12 cellular contexts compared by ENCODE assay signal in genomic region chr9:133656211-133657119, GRCh38. TPM values are rescaled to one million over a fixed set of nuclear protein-coding genes. Genes with fewer than 3 reads are reported as not detected.
DNase-seq lines count a peak whose midpoint lies in the region; ATAC-seq, FAIRE-seq and TF ChIP-seq lines count a peak whose summit lies in the region.
"Had no signal": no experiment of that assay in that cellular context is flagged by ENCODE, and none has a peak within 500 bp of the region (broad histone marks: within the 10 kb centered on the region; RNA-seq: fewer than 3 reads in every experiment).

No MANE protein-coding gene starts in this region.

- FAIRE-seq in HepG2 (lab: Jason Lieb, UNC): no peak

- H2AFZ ChIP-seq in HepG2 (ENCODE audit: low read length): no peak overlapping the region

- no peak for TF ChIP-seq EP300 in HepG2 (IDR thresholded peaks at IDR 0.05; ENCODE audit: low read depth in 2 of 2, low read length in 2 of 2)
- TF ChIP-seq EP300 in HepG2 (CRISPR knock-in tag; IDR thresholded peaks at IDR 0.05; ENCODE audit: borderline replicate concordance): no peak

- H3K4me1 Mint-ChIP-seq in activated CD4-positive, alpha-beta T cell treated with anti-CD3 and anti-CD28 coated beads for 36 hours: peaks cover 33% of the 10 kb centered on the region

- DNase-seq in HepG2 (ENCODE audit: low spot score): no peak
- DNase-seq in right lobe of liver: no peak
- DNase-seq in activated CD4-positive, alpha-beta T cell treated with anti-CD3 and anti-CD28 coated beads for 36 hours: peak; percentile 62
- DNase-seq in activated naive CD4-positive, alpha-beta T cell treated with anti-CD3 and anti-CD28 coated beads, Interleukin-2, amount 50 U/mL, for 72 hours (ENCODE audit: low spot score in 2 of 2): peak in 1 of 2 donors; percentile 19
- no peak for DNase-seq in germinal center (ENCODE audit: low spot score)

- no peaks in the 10 kb centered on the region for H3K79me2 ChIP-seq in HepG2 (ENCODE audit: insufficient read depth, low read length)

- BruUV-seq in HepG2 (replicated peaks; lab: Mats Ljungman, UMichigan): no TSS peak

- TF ChIP-seq CTCF in HepG2 (CRISPR knock-in tag; IDR thresholded peaks at IDR 0.05): peak; percentile 42
- TF ChIP-seq CTCF in right lobe of liver (IDR thresholded peaks at IDR 0.05): no peak

- intact Hi-C loops in HepG2 (cut with micrococcal nuclease; ENCODE audit: unreplicated experiment) (no loop called here), right lobe of liver (cut with DNase I) (no loop called here)
- intact Hi-C loops in activated CD4-positive, alpha-beta T cell treated with anti-CD3 and anti-CD28 coated beads for 36 hours (cut with DNase I, micrococcal nuclease): loop anchor here (1.0 to 10.0 kb wide), 3 partner anchors 46 to 70 kb away; no protein-coding TSS in a partner anchor

- CTCF ChIA-PET in HepG2 (lab: Yijun Ruan, JAX; ENCODE audit: low intra/inter-chr PET ratio, low total read pairs): no interaction called here
- CTCF ChIA-PET in activated CD4-positive, alpha-beta T cell treated with anti-CD3 and anti-CD28 coated beads for 36 hours (lab: Charles Lee): interaction anchor here (1.1 kb wide), 1 partner anchor 27 kb away, joined by 4 read pairs; no protein-coding TSS in a partner anchor

- no peaks in the 10 kb centered on the region for H4K20me1 ChIP-seq in HepG2 (ENCODE audit: insufficient read depth, low read length)

- POLR2A ChIA-PET in HepG2 (lab: Yijun Ruan, JAX): no interaction called here
- POLR2A ChIA-PET in activated CD4-positive, alpha-beta T cell treated with anti-CD3 and anti-CD28 coated beads for 36 hours (lab: Charles Lee): no interaction called here

- no peak overlapping the region for H3K4me3 Mint-ChIP-seq in activated CD4-positive, alpha-beta T cell treated with anti-CD3 and anti-CD28 coated beads for 36 hours
- H3K4me3 Mint-ChIP-seq: WTC11 had no signal

- no peaks in the 10 kb centered on the region for H3K36me3 ChIP-seq in HepG2 (replicated peaks in 1 of 2; ENCODE audit: control insufficient read depth in 1 of 2, insufficient read depth in 2 of 2, low read length in 2 of 2)
- H3K36me3 ChIP-seq in right lobe of liver: no peaks in the 10 kb centered on the region
- no peaks in the 10 kb centered on the region for H3K36me3 ChIP-seq in thymus (ENCODE audit: control insufficient read depth, insufficient read depth)

- ATAC-seq in HepG2: no peak
- no peak for ATAC-seq in right lobe of liver
- ATAC-seq in activated CD4-positive, alpha-beta T cell treated with anti-CD3 and anti-CD28 coated beads for 36 hours: peak; percentile 53
- peak; percentile 21 to 45 for ATAC-seq in activated naive CD4-positive, alpha-beta T cell treated with anti-CD3 and anti-CD28 coated beads, Interleukin-2, amount 50 U/mL, for 72 hours
- ATAC-seq in HG03571 (IDR thresholded peaks at IDR 0.05; ENCODE audit: unreplicated experiment): no peak
- no peak for ATAC-seq in HG02588 (IDR thresholded peaks at IDR 0.05; ENCODE audit: unreplicated experiment)
- ATAC-seq: sciatic nerve, WTC11 had no signal

- no peaks in the 10 kb centered on the region for H3K9me3 ChIP-seq in HepG2 (ENCODE audit: low read length)
- H3K9me3 ChIP-seq in right lobe of liver: no peaks in the 10 kb centered on the region
- H3K9me3 ChIP-seq in thymus (ENCODE audit: control insufficient read depth): peaks cover 1% of the 10 kb centered on the region

- no peak overlapping the region for H3K9ac ChIP-seq in HepG2 (ENCODE audit: insufficient read depth, low read depth, low read length)

- no peaks in the 10 kb centered on the region for H3K36me3 Mint-ChIP-seq in activated CD4-positive, alpha-beta T cell treated with anti-CD3 and anti-CD28 coated beads for 36 hours (ENCODE audit: low read depth)
- H3K36me3 Mint-ChIP-seq in activated naive CD4-positive, alpha-beta T cell treated with anti-CD3 and anti-CD28 coated beads, Interleukin-2, amount 50 U/mL, for 72 hours: no peaks in the 10 kb centered on the region
- H3K36me3 Mint-ChIP-seq: WTC11 had no signal

- no peak for TF ChIP-seq RAD21 in HepG2 (CRISPR knock-in tag; IDR thresholded peaks at IDR 0.05)

- no peaks in the 10 kb centered on the region for H3K9me3 Mint-ChIP-seq in activated CD4-positive, alpha-beta T cell treated with anti-CD3 and anti-CD28 coated beads for 36 hours (ENCODE audit: low read depth)
- no peaks in the 10 kb centered on the region for H3K9me3 Mint-ChIP-seq in activated naive CD4-positive, alpha-beta T cell treated with anti-CD3 and anti-CD28 coated beads, Interleukin-2, amount 50 U/mL, for 72 hours
- H3K9me3 Mint-ChIP-seq: nephron, WTC11 had no signal

- no peak overlapping the region for H3K27ac ChIP-seq in HepG2 (ENCODE audit: extremely low read length, insufficient read depth, low read length)
- no peak overlapping the region for H3K27ac ChIP-seq in right lobe of liver
- peak overlapping the region; percentile 71 for H3K27ac ChIP-seq in thymus (ENCODE audit: low read depth)

- peaks cover 1 to 18% of the 10 kb centered on the region in 2 experiments; a peak in 2 of 5 replicates for H3K27me3 ChIP-seq in HepG2 (ENCODE audit: control insufficient read depth in 1 of 2, insufficient read depth in 2 of 2, low read length in 2 of 2)
- H3K27me3 ChIP-seq in right lobe of liver: no peaks in the 10 kb centered on the region
- peaks cover 37% of the 10 kb centered on the region for H3K27me3 ChIP-seq in thymus (ENCODE audit: control insufficient read depth, insufficient read depth)

- in situ Hi-C loops in HepG2 (cut with HindIII; ENCODE audit: extremely low pct_ligation_motif_present, low pct_unique_long_range_greater_than_20kb): no loop called here

- peaks cover 44% of the 10 kb centered on the region for H3K4me1 ChIP-seq in HepG2 (ENCODE audit: insufficient read depth, low read length)
- peaks cover 0 to 34% (median 16%) of the 10 kb centered on the region in 4 donors for H3K4me1 ChIP-seq in right lobe of liver
- peaks cover 5% of the 10 kb centered on the region for H3K4me1 ChIP-seq in thymus (ENCODE audit: control insufficient read depth, insufficient read depth, low read length)

- WGBS in HepG2 (ENCODE audit: low lambda C conversion rate): 69% methylated on average over 19 of the region's 36 CpGs
- WGBS in right lobe of liver (ENCODE audit: insufficient coverage, low coverage, low lambda C conversion rate, missing lambda C conversion rate): 47% methylated on average over 17 of the region's 36 CpGs
- 70% methylated on average over 36 of the region's 36 CpGs for WGBS in thymus

- 0 out of 4 replicates have a peak, but pooled peaks of 1 of the 2 experiments have one; percentile 18 for TF ChIP-seq POLR2A in HepG2 (IDR thresholded peaks at IDR 0.05; ENCODE audit: insufficient read depth in 1 of 2, low read depth in 2 of 2, low read length in 2 of 2)
- TF ChIP-seq POLR2A in right lobe of liver (IDR thresholded peaks at IDR 0.05): no peak

- H3K4me3 ChIP-seq in HepG2 (replicated peaks in 1 of 3; ENCODE audit: insufficient read depth in 1 of 3, low read depth in 2 of 3, low read length in 3 of 3) (no peak overlapping the region), right lobe of liver (no peak overlapping the region), thymus (ENCODE audit: low read length) (no peak overlapping the region)

- H3K27ac Mint-ChIP-seq in activated CD4-positive, alpha-beta T cell treated with anti-CD3 and anti-CD28 coated beads for 36 hours: no peak overlapping the region
- peak overlapping the region in 1 of 2 donors; percentile 22 for H3K27ac Mint-ChIP-seq in activated naive CD4-positive, alpha-beta T cell treated with anti-CD3 and anti-CD28 coated beads, Interleukin-2, amount 50 U/mL, for 72 hours
- H3K27ac Mint-ChIP-seq: nephron, WTC11 had no signal

- no peak overlapping the region for H3K4me2 ChIP-seq in HepG2 (ENCODE audit: low read depth, low read length)

- peaks cover 9% of the 10 kb centered on the region for H3K27me3 Mint-ChIP-seq in activated CD4-positive, alpha-beta T cell treated with anti-CD3 and anti-CD28 coated beads for 36 hours

RNA-seq across cellular contexts. Expression of gene DBH, which starts 20.3 kb away (rescaled TPM):
- total RNA-seq in HepG2 (2016; rRNA removed; fragmentation: Illumina TruSeq; extraction: Trizol) (not detected in 2 replicates), right lobe of liver (10 to 100 TPM in 1 of 6 experiments, 1 to 10 TPM in 5; 1.2 to 12.9 (median 5.7) TPM)
- not detected in 2 replicates for total RNA-seq in HepG2 (2016; cell fraction: cytosol; rRNA removed; fragmentation: Illumina TruSeq; extraction: Trizol; ENCODE audit: low read depth)
- not detected in 2 replicates for total RNA-seq in HepG2 (2016; cell fraction: insoluble cytoplasmic fraction; rRNA removed; fragmentation: Illumina TruSeq; extraction: Trizol)
- not detected in 2 replicates for total RNA-seq in HepG2 (2016; cell fraction: membrane; rRNA removed; fragmentation: Illumina TruSeq; extraction: Trizol)
- not detected in 2 replicates for total RNA-seq in HepG2 (2016; cell fraction: nucleus; rRNA removed; fragmentation: Illumina TruSeq; extraction: Trizol)
- polyA plus RNA-seq in HepG2 (2011; rRNA removed) (not detected in 2 replicates), thymus (0.25 TPM)
- not detected in 2 replicates for polyA plus RNA-seq in HepG2 (2011; cell fraction: cytosol; rRNA removed)
- polyA plus RNA-seq in HepG2 (2011; cell fraction: nucleus; rRNA removed): not detected in 2 replicates
- polyA plus RNA-seq in HepG2 (2012): 1.5 and 1.6 TPM in 2 replicates
- not detected in 2 replicates for polyA plus RNA-seq in HepG2 (2016; cell fraction: cytosol; fragmentation: Illumina TruSeq; extraction: Trizol; ENCODE audit: low read depth)
- not detected in 2 replicates for polyA plus RNA-seq in HepG2 (2016; cell fraction: insoluble cytoplasmic fraction; fragmentation: Illumina TruSeq; extraction: Trizol; ENCODE audit: low read depth)
- not detected in 2 replicates for polyA plus RNA-seq in HepG2 (2016; cell fraction: membrane; fragmentation: Illumina TruSeq; extraction: Trizol; ENCODE audit: low read depth)
- not detected in 2 replicates for polyA plus RNA-seq in HepG2 (2016; cell fraction: nucleus; fragmentation: Illumina TruSeq; extraction: Trizol; ENCODE audit: insufficient read depth, low read depth)
- polyA minus RNA-seq in HepG2 (2011; rRNA and poly(A)+ RNA removed; ENCODE audit: low replicate concordance): not detected in 2 replicates
- not detected in 2 replicates for polyA minus RNA-seq in HepG2 (2011; cell fraction: cytosol; rRNA and poly(A)+ RNA removed)
- not detected in 2 replicates for polyA minus RNA-seq in HepG2 (2011; cell fraction: nucleus; rRNA and poly(A)+ RNA removed)
- total RNA-seq in activated CD4-positive, alpha-beta T cell treated with anti-CD3 and anti-CD28 coated beads for 36 hours: not detected
- total RNA-seq in activated naive CD4-positive, alpha-beta T cell treated with anti-CD3 and anti-CD28 coated beads, Interleukin-2, amount 50 U/mL, for 72 hours: not detected
- total RNA-seq: kidney epithelial cell had no signal

RNA-seq across cellular contexts. Expression of gene FAM163B, which starts 47.3 kb away (rescaled TPM):
- total RNA-seq in HepG2 (2016; rRNA removed; fragmentation: Illumina TruSeq; extraction: Trizol): not detected in 2 replicates
- not detected in 2 replicates for total RNA-seq in HepG2 (2016; cell fraction: cytosol; rRNA removed; fragmentation: Illumina TruSeq; extraction: Trizol; ENCODE audit: low read depth)
- total RNA-seq in HepG2 (2016; cell fraction: insoluble cytoplasmic fraction; rRNA removed; fragmentation: Illumina TruSeq; extraction: Trizol): not detected in 2 replicates
- not detected in 2 replicates for total RNA-seq in HepG2 (2016; cell fraction: membrane; rRNA removed; fragmentation: Illumina TruSeq; extraction: Trizol)
- not detected in 2 replicates for total RNA-seq in HepG2 (2016; cell fraction: nucleus; rRNA removed; fragmentation: Illumina TruSeq; extraction: Trizol)
- not detected in 2 replicates for polyA plus RNA-seq in HepG2 (2011; rRNA removed)
- not detected in 2 replicates for polyA plus RNA-seq in HepG2 (2011; cell fraction: cytosol; rRNA removed)
- polyA plus RNA-seq in HepG2 (2011; cell fraction: nucleus; rRNA removed): not detected in 2 replicates
- polyA plus RNA-seq in HepG2 (2012): not detected in 2 replicates
- polyA plus RNA-seq in HepG2 (2016; cell fraction: cytosol; fragmentation: Illumina TruSeq; extraction: Trizol; ENCODE audit: low read depth): not detected in 2 replicates
- not detected in 2 replicates for polyA plus RNA-seq in HepG2 (2016; cell fraction: insoluble cytoplasmic fraction; fragmentation: Illumina TruSeq; extraction: Trizol; ENCODE audit: low read depth)
- polyA plus RNA-seq in HepG2 (2016; cell fraction: membrane; fragmentation: Illumina TruSeq; extraction: Trizol; ENCODE audit: low read depth): not detected in 2 replicates
- polyA plus RNA-seq in HepG2 (2016; cell fraction: nucleus; fragmentation: Illumina TruSeq; extraction: Trizol; ENCODE audit: insufficient read depth, low read depth): not detected in 2 replicates
- not detected in 2 replicates for polyA minus RNA-seq in HepG2 (2011; rRNA and poly(A)+ RNA removed; ENCODE audit: low replicate concordance)
- polyA minus RNA-seq in HepG2 (2011; cell fraction: cytosol; rRNA and poly(A)+ RNA removed): not detected in 2 replicates
- not detected in 2 replicates for polyA minus RNA-seq in HepG2 (2011; cell fraction: nucleus; rRNA and poly(A)+ RNA removed)
- total RNA-seq in right lobe of liver: 1 to 10 TPM; 1.6 to 5.8 (median 3.0) TPM
- not detected for total RNA-seq in activated CD4-positive, alpha-beta T cell treated with anti-CD3 and anti-CD28 coated beads for 36 hours
- total RNA-seq in activated naive CD4-positive, alpha-beta T cell treated with anti-CD3 and anti-CD28 coated beads, Interleukin-2, amount 50 U/mL, for 72 hours: not detected
- 0.27 TPM for polyA plus RNA-seq in thymus
- total RNA-seq: kidney epithelial cell, sciatic nerve had no signal

Comparison
In these comparisons a context has a peak if more than half of its experiments do, and no peak if none do; other contexts are left out.
1. ATAC-seq: peak in activated CD4-positive, alpha-beta T cell treated with anti-CD3 and anti-CD28 coated beads for 36 hours (single experiment) and activated naive CD4-positive, alpha-beta T cell treated with anti-CD3 and anti-CD28 coated beads, Interleukin-2, amount 50 U/mL, for 72 hours (2 of 2); none in HepG2 (single experiment), right lobe of liver (0 of 4), HG03571 (single experiment) and HG02588 (single experiment).
2. intact Hi-C loops: an anchor here in activated CD4-positive, alpha-beta T cell treated with anti-CD3 and anti-CD28 coated beads for 36 hours (1.0 to 10.0 kb wide); none called in HepG2 and right lobe of liver.